Comparison of ENCODE assay signal across 18 cellular contexts in genomic region chr17:78005452-78006171, GRCh38.
"Had no signal": no experiment of that assay in that cellular context is flagged by ENCODE, and none has a peak within 500 bp of the region (broad histone marks: within the 10 kb centered on the region; RNA-seq: fewer than 3 reads in every experiment).

No MANE protein-coding gene starts in this region.

- FAIRE-seq: bronchial epithelial cell, TTC549 had no signal

- H3K27me3 Mint-ChIP-seq: memory B cell had no signal

- DNase-seq: activated CD4-positive, CD25-positive, alpha-beta regulatory T cell treated with anti-CD3 and anti-CD28 coated beads, Interleukin-2, amount 50 U/mL, for 72 hours; activated CD8-positive, alpha-beta memory T cell treated with anti-CD3 and anti-CD28 coated beads, Interleukin-2, amount 50 U/mL, for 48 hours; activated gamma-delta T cell treated with Interleukin-2 at 50 U/mL for 16 hours; cortex of kidney; heart left ventricle; islet precursor cell; left cardiac atrium; occipital lobe; right lobe of liver; SJCRH30; stimulated activated CD4-positive, alpha-beta T cell treated with anti-CD3 and anti-CD28 coated beads, Interleukin-1b, Interleukin-23, amount 100 ng/mL, for 48 hours; T-helper 1 cell; upper lobe of left lung; WERI-Rb-1 had no signal

- ATAC-seq: heart left ventricle, left cardiac atrium, right lobe of liver had no signal

- H3K9me3 Mint-ChIP-seq: activated T-helper 1 cell treated with anti-CD3 and anti-CD28 coated beads, Interleukin-12 subunit alpha, Interleukin-12 subunit beta, Interleukin-2, Interleukin-4 antibody, amounts not matched to agents 30 ng/mL and 10 ng/mL and 1 ng/mL, durations not matched to agents 14 hours and 24 hours and 36 hours; memory B cell had no signal

- H3K27ac Mint-ChIP-seq: activated T-helper 1 cell treated with anti-CD3 and anti-CD28 coated beads, Interleukin-12 subunit alpha, Interleukin-12 subunit beta, Interleukin-2, Interleukin-4 antibody, amounts not matched to agents 30 ng/mL and 10 ng/mL and 1 ng/mL, durations not matched to agents 14 hours and 24 hours and 36 hours; memory B cell had no signal

- H3K4me3 Mint-ChIP-seq: activated T-helper 1 cell treated with anti-CD3 and anti-CD28 coated beads, Interleukin-12 subunit alpha, Interleukin-12 subunit beta, Interleukin-2, Interleukin-4 antibody, amounts not matched to agents 30 ng/mL and 10 ng/mL and 1 ng/mL, durations not matched to agents 14 hours and 24 hours and 36 hours; memory B cell had no signal
